In the genomic region with DNA sequence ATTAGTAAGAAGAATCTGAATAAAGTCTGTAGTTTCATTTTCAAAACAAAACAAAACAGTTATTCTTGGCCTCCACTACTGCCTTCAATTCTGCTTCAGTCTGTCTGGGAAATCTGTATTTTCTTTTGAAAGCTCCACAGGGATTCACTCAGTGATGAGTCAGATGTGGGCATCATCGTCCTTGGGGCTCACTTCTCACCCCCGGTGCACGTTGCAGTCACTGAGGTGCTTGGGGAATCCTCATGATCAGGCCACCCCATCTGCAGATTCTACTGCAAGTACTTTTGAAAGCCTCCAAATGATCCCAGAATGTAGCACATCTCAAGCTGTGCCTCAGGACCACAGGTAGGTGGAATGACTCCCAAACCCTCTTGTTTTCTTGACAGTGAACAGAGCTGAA, we compare ENCODE assay signal across 8 cellular contexts. TPM values are rescaled to one million over a fixed set of nuclear protein-coding genes. Genes with fewer than 3 reads are reported as not detected.
DNase-seq lines count a peak whose midpoint lies in the region; ATAC-seq and TF ChIP-seq lines count a peak whose summit lies in the region.

No MANE protein-coding gene starts in this region.

- peak; percentile 48 to 57 for DNase-seq in stimulated activated CD4-positive, alpha-beta T cell treated with anti-CD3 and anti-CD28 coated beads, Interleukin-2, amount 100 ng/mL, for 24 hours
- no peak for DNase-seq in stimulated activated CD4-positive, alpha-beta T cell treated with anti-CD3 and anti-CD28 coated beads, Interleukin-2, amount 100 ng/mL, for 48 hours
- DNase-seq in T-helper 22 cell (ENCODE audit: low read depth) (peak; percentile 33), fibroblast of villous mesenchyme (ENCODE audit: low read depth) (peak; percentile 80), NCI-H128 (lab: John Stamatoyannopoulos, UW; ENCODE audit: unreplicated experiment) (no peak), SIG-M5 treated with dmso at 0.1 percent for 504 hours (lab: John Stamatoyannopoulos, UW; ENCODE audit: unreplicated experiment) (no peak)
- no peak for DNase-seq in stimulated activated effector memory CD8-positive, alpha-beta T cell treated with anti-CD3 and anti-CD28 coated beads, Interleukin-12 subunit alpha, Interleukin-12 subunit beta, amount 100 ng/mL, for 72 hours (ENCODE audit: low spot score in 2 of 2)

- H3K27ac Mint-ChIP-seq in stimulated activated effector memory CD8-positive, alpha-beta T cell treated with anti-CD3 and anti-CD28 coated beads, Interleukin-12 subunit alpha, Interleukin-12 subunit beta, amount 100 ng/mL, for 72 hours = peak overlapping the region; percentile 87

- peak; percentile 53 for ATAC-seq in stimulated activated effector memory CD8-positive, alpha-beta T cell treated with anti-CD3 and anti-CD28 coated beads, Interleukin-12 subunit alpha, Interleukin-12 subunit beta, amount 100 ng/mL, for 72 hours
- ATAC-seq in HG03442 (IDR thresholded peaks at IDR 0.05; ENCODE audit: unreplicated experiment) = no peak

- H3K9me3 Mint-ChIP-seq in stimulated activated effector memory CD8-positive, alpha-beta T cell treated with anti-CD3 and anti-CD28 coated beads, Interleukin-12 subunit alpha, Interleukin-12 subunit beta, amount 100 ng/mL, for 72 hours = no peaks in the 10 kb centered on the region

- peak overlapping the region; percentile 68 for H3K4me3 Mint-ChIP-seq in stimulated activated effector memory CD8-positive, alpha-beta T cell treated with anti-CD3 and anti-CD28 coated beads, Interleukin-12 subunit alpha, Interleukin-12 subunit beta, amount 100 ng/mL, for 72 hours

- H3K4me3 ChIP-seq in fibroblast of villous mesenchyme (ENCODE audit: low read depth, low read length) = no peak overlapping the region

- TF ChIP-seq CTCF in fibroblast of villous mesenchyme (IDR thresholded peaks at IDR 0.05; ENCODE audit: insufficient read depth, low read depth, low read length) = no peak

- peaks cover 52% of the 10 kb centered on the region for H3K36me3 Mint-ChIP-seq in stimulated activated effector memory CD8-positive, alpha-beta T cell treated with anti-CD3 and anti-CD28 coated beads, Interleukin-12 subunit alpha, Interleukin-12 subunit beta, amount 100 ng/mL, for 72 hours

- H3K4me1 Mint-ChIP-seq in stimulated activated effector memory CD8-positive, alpha-beta T cell treated with anti-CD3 and anti-CD28 coated beads, Interleukin-12 subunit alpha, Interleukin-12 subunit beta, amount 100 ng/mL, for 72 hours = peaks cover 75% of the 10 kb centered on the region

RNA-seq across cellular contexts. Expression of a gene that starts 34.3 kb away (rescaled TPM):
- 36.4 and 55.3 TPM in 2 replicates for total RNA-seq in fibroblast of villous mesenchyme

Comparison
In these comparisons a context has a peak if more than half of its experiments do, and no peak if none do; other contexts are left out.
1. DNase-seq: peak in stimulated activated CD4-positive, alpha-beta T cell treated with anti-CD3 and anti-CD28 coated beads, Interleukin-2, amount 100 ng/mL, for 24 hours (2 of 2), T-helper 22 cell (single experiment) and fibroblast of villous mesenchyme (single experiment); none in stimulated activated CD4-positive, alpha-beta T cell treated with anti-CD3 and anti-CD28 coated beads, Interleukin-2, amount 100 ng/mL, for 48 hours (0 of 2), stimulated activated effector memory CD8-positive, alpha-beta T cell treated with anti-CD3 and anti-CD28 coated beads, Interleukin-12 subunit alpha, Interleukin-12 subunit beta, amount 100 ng/mL, for 72 hours (0 of 2), NCI-H128 (single experiment) and SIG-M5 treated with dmso at 0.1 percent for 504 hours (single experiment).